In genomic region chr2:126638781-126639180, GRCh38 we compare ENCODE assay signal across 37 cellular contexts. TPM values are rescaled to one million over a fixed set of nuclear protein-coding genes. Genes with fewer than 3 reads are reported as not detected.
"Had no signal": no experiment of that assay in that cellular context is flagged by ENCODE, and none has a peak within 500 bp of the region (broad histone marks: within the 10 kb centered on the region; RNA-seq: fewer than 3 reads in every experiment).

No MANE protein-coding gene starts in this region.

- H3K27ac Mint-ChIP-seq: activated B cell treated with CpG ODN at 0.5 μM for 24 hours; activated CD4-positive, alpha-beta memory T cell treated with anti-CD3 and anti-CD28 coated beads, Interleukin-2, amount 10 ng/mL, durations not matched to agents 7 days and 5 days; activated naive CD4-positive, alpha-beta T cell treated with anti-CD3 and anti-CD28 coated beads, Interleukin-2, amount 50 U/mL, for 24 hours; activated naive CD8-positive, alpha-beta T cell treated with anti-CD3 and anti-CD28 coated beads, Interleukin-2, amount 10 ng/mL, durations not matched to agents 7 days and 5 days; activated T-cell treated with anti-CD3 and anti-CD28 coated beads, Interleukin-2, amount 50 U/mL, for 24 hours; activated T-helper 2 cell treated with anti-CD3 and anti-CD28 coated beads, Interferon-gamma antibody, Interleukin-2, Interleukin-4, amounts not matched to agents 10 μg/mL and 5 μg/mL and 100 μg/mL, durations not matched to agents 14 hours and 24 hours and 36 hours had no signal

- ATAC-seq: PC-3, Right ventricle myocardium inferior had no signal

- H3K36me3 Mint-ChIP-seq: activated naive CD4-positive, alpha-beta T cell treated with anti-CD3 and anti-CD28 coated beads, Interleukin-2, amount 50 U/mL, for 24 hours; activated naive CD8-positive, alpha-beta T cell treated with anti-CD3 and anti-CD28 coated beads, Interleukin-2, amount 10 ng/mL, durations not matched to agents 7 days and 5 days had no signal

- H3K27me3 ChIP-seq: ascending aorta, cardiac muscle cell, MG63, Peyer's patch had no signal

- H3K4me1 ChIP-seq: Peyer's patch had no signal

- H3K27me3 Mint-ChIP-seq: activated B cell treated with CpG ODN at 0.5 μM for 24 hours; activated naive CD4-positive, alpha-beta T cell treated with anti-CD3 and anti-CD28 coated beads, Interleukin-2, amount 50 U/mL, for 24 hours; activated T-cell treated with anti-CD3 and anti-CD28 coated beads, Interleukin-2, amount 50 U/mL, for 24 hours; central memory CD8-positive, alpha-beta T cell had no signal

- H3K4me3 Mint-ChIP-seq: activated B cell treated with CpG ODN at 0.5 μM for 24 hours; activated CD4-positive, alpha-beta memory T cell treated with anti-CD3 and anti-CD28 coated beads, Interleukin-2, amount 10 ng/mL, durations not matched to agents 7 days and 5 days; activated naive CD4-positive, alpha-beta T cell treated with anti-CD3 and anti-CD28 coated beads, Interleukin-2, amount 50 U/mL, for 24 hours; activated naive CD8-positive, alpha-beta T cell treated with anti-CD3 and anti-CD28 coated beads, Interleukin-2, amount 10 ng/mL, durations not matched to agents 7 days and 5 days; activated T-cell treated with anti-CD3 and anti-CD28 coated beads, Interleukin-2, amount 50 U/mL, for 24 hours; central memory CD8-positive, alpha-beta T cell had no signal

- H3K9me3 Mint-ChIP-seq: activated B cell treated with CpG ODN at 0.5 μM for 24 hours; activated CD4-positive, alpha-beta memory T cell treated with anti-CD3 and anti-CD28 coated beads, Interleukin-2, amount 10 ng/mL, durations not matched to agents 7 days and 5 days; activated naive CD4-positive, alpha-beta T cell treated with anti-CD3 and anti-CD28 coated beads, Interleukin-2, amount 50 U/mL, for 24 hours; activated naive CD8-positive, alpha-beta T cell treated with anti-CD3 and anti-CD28 coated beads, Interleukin-2, amount 10 ng/mL, durations not matched to agents 7 days and 5 days; activated T-cell treated with anti-CD3 and anti-CD28 coated beads, Interleukin-2, amount 50 U/mL, for 24 hours; activated T-helper 2 cell treated with anti-CD3 and anti-CD28 coated beads, Interferon-gamma antibody, Interleukin-2, Interleukin-4, amounts not matched to agents 10 μg/mL and 5 μg/mL and 100 μg/mL, durations not matched to agents 14 hours and 24 hours and 36 hours; central memory CD8-positive, alpha-beta T cell had no signal

- H3K4me1 Mint-ChIP-seq: activated CD4-positive, alpha-beta memory T cell treated with anti-CD3 and anti-CD28 coated beads, Interleukin-2, amount 10 ng/mL, durations not matched to agents 7 days and 5 days had no signal

- DNase-seq: activated B cell treated with CpG ODN at 0.5 μM for 24 hours; activated CD4-positive, alpha-beta memory T cell treated with anti-CD3 and anti-CD28 coated beads, Interleukin-2, amount 10 ng/mL, durations not matched to agents 7 days and 5 days; activated CD4-positive, alpha-beta T cell treated with anti-CD3 and anti-CD28 coated beads for 1 hour; activated CD4-positive, alpha-beta T cell treated with anti-CD3 and anti-CD28 coated beads for 48 hours; activated gamma-delta T cell; activated naive CD4-positive, alpha-beta T cell treated with Interleukin-2 at 50 U/mL for 16 hours; activated naive CD8-positive, alpha-beta T cell treated with anti-CD3 and anti-CD28 coated beads, Interleukin-2, amount 10 ng/mL, durations not matched to agents 7 days and 5 days; activated T-cell treated with anti-CD3 and anti-CD28 coated beads, Interleukin-2, amount 50 U/mL, for 24 hours; amygdala; Kasumi-1; KG1; MG63; NCI-H1048; NCI-H1105 treated with DMSO at 0.1 percent for 48 hours; NCI-H1436; NCI-H1694 treated with DMSO at 0.1 percent for 48 hours; NCI-H2029; NCI-H2171; NCI-H510A; NCI-H526; NCI-H748 treated with DMSO at 0.1 percent for 48 hours; NK-92 treated with Interleukin-12 subunit alpha and Interleukin-12 subunit beta, amount 100 ng/mL, for 24 hours; PC-3; Peyer's patch; SIG-M5; SW 1271; T-helper 1 cell; T-helper 2 cell; T-helper 9 cell had no signal

- H3K9me3 ChIP-seq: ascending aorta, MG63, Peyer's patch had no signal

- H3K36me3 ChIP-seq: ascending aorta, cardiac muscle cell, MG63, Peyer's patch had no signal

- H3K27ac ChIP-seq: ascending aorta, cardiac muscle cell, Peyer's patch, RWPE1, VCaP had no signal

- H3K4me3 ChIP-seq: ascending aorta, cardiac muscle cell, MG63, Peyer's patch had no signal

RNA-seq across cellular contexts. Expression of gene GYPC, which starts 17.2 kb away (rescaled TPM):
- total RNA-seq: PC-3 had no signal
